Comparison of ENCODE assay signal across 9 cellular contexts in the genomic region with DNA sequence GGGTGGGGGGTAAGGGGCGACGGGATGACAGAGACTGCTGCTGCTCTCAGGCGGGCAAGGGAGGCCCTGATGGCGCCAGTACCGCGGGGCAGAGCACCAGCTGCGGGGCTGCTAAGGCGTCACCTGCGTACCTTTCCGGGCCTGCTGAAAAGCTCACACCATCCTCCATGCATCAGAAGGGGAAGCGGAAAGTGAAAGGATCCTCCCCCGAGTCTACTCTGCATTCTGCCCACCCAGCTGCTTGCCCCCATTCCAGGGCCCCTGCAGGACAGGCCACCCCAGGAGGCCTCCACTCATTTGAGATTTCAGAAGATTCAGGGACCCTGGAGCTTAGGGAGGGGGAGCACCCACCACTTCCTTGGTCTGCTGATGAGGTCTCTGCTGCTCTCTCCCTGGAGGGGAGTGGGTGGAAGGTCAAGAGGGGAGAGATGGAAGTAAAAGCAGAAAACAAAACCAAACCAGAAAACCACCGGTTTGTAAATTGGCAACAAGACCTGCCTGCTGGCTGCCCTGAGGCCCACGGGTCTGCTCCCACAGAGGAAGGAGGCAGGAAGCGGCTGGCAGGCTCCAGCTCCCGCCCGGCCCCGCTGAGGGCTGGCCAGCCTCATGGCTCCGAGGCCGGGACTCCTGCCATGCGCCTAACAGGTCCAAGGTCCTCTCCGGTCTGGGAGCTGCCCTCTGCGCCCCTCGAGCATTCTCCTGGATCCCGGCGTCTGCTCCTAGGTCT. TPM values are rescaled to one million over a fixed set of nuclear protein-coding genes. Genes with fewer than 3 reads are reported as not detected.
DNase-seq lines count a peak whose midpoint lies in the region; ATAC-seq, FAIRE-seq and TF ChIP-seq lines count a peak whose summit lies in the region.
"Had no signal": no experiment of that assay in that cellular context is flagged by ENCODE, and none has a peak within 500 bp of the region (broad histone marks: within the 10 kb centered on the region; RNA-seq: fewer than 3 reads in every experiment).

No MANE protein-coding gene starts in this region.

- intact Hi-C loops in pancreas (cut with DNase I) = no loop called here

- H3K27ac Mint-ChIP-seq in activated T-helper 17 cell treated with anti-CD3 and anti-CD28 coated beads, Interleukin-2, amount 50 U/mL, for 72 hours = peak overlapping the region; percentile 81

- FAIRE-seq in pancreas (lab: Jason Lieb, UNC) = no peak

- no peak overlapping the region for H3K4me3 ChIP-seq in pancreas
- no peak overlapping the region for H3K4me3 ChIP-seq in HAP-1
- H3K4me3 ChIP-seq: thyroid gland had no signal

- no peaks in the 10 kb centered on the region for H3K9me3 Mint-ChIP-seq in activated T-helper 17 cell treated with anti-CD3 and anti-CD28 coated beads, Interleukin-2, amount 50 U/mL, for 72 hours

- DNase-seq in GM10266 (ENCODE audit: extremely low spot score) (peak; percentile 71), pancreas (peak in 1 of 6 donors; percentile 56), SW 1271 (lab: John Stamatoyannopoulos, UW) (no peak), HAP-1 (ENCODE audit: low spot score in 2 of 2) (no peak)

- H3K4me1 ChIP-seq in pancreas = no peaks in the 10 kb centered on the region
- H3K4me1 ChIP-seq in HAP-1 = no peaks in the 10 kb centered on the region
- H3K4me1 ChIP-seq: thyroid gland had no signal

- no peaks in the 10 kb centered on the region for H3K9me3 ChIP-seq in pancreas
- no peaks in the 10 kb centered on the region for H3K9me3 ChIP-seq in HAP-1
- H3K9me3 ChIP-seq: thyroid gland had no signal

- WGBS in pancreas, 2 donors = 85 to 88% methylated on average over 26 of the region's 26 CpGs

- H3K36me3 ChIP-seq in pancreas = peaks cover 0 to 48% (median 11%) of the 10 kb centered on the region in 3 donors
- peaks cover 20% of the 10 kb centered on the region for H3K36me3 ChIP-seq in HAP-1 (replicated peaks)

- no peak for TF ChIP-seq CTCF in GM10266 (IDR thresholded peaks at IDR 0.05; ENCODE audit: control insufficient read depth, insufficient read depth, low read depth, missing control alignments)
- no peak for TF ChIP-seq CTCF in pancreas (IDR thresholded peaks at IDR 0.05)

- H3K4me3 Mint-ChIP-seq in activated T-helper 17 cell treated with anti-CD3 and anti-CD28 coated beads, Interleukin-2, amount 50 U/mL, for 72 hours = peak overlapping the region; percentile 40

- H3K27me3 ChIP-seq in pancreas = no peaks in the 10 kb centered on the region
- no peaks in the 10 kb centered on the region for H3K27me3 ChIP-seq in HAP-1 (ENCODE audit: low read depth)
- H3K27me3 ChIP-seq: thyroid gland had no signal

- in situ Hi-C loops in HAP-1 (cut with MboI; ENCODE audit: low sequenced_read_pairs) = no loop called here

- ATAC-seq in HG03064 (IDR thresholded peaks at IDR 0.05; ENCODE audit: low read depth, unreplicated experiment) (peak; percentile 76), pancreas (peak in 3 of 4 donors; percentile 6 to 38 (median 14)), HG02840 (IDR thresholded peaks at IDR 0.05; ENCODE audit: low FRiP score, unreplicated experiment) (no peak), GM21367 (IDR thresholded peaks at IDR 0.05; ENCODE audit: unreplicated experiment) (no peak)
- ATAC-seq in activated T-helper 17 cell treated with anti-CD3 and anti-CD28 coated beads, Interleukin-2, amount 50 U/mL, for 72 hours (replicated peaks) = peak; percentile 67

- H3K27me3 Mint-ChIP-seq in activated T-helper 17 cell treated with anti-CD3 and anti-CD28 coated beads, Interleukin-2, amount 50 U/mL, for 72 hours = no peaks in the 10 kb centered on the region

- peaks cover 98% of the 10 kb centered on the region for H3K36me3 Mint-ChIP-seq in activated T-helper 17 cell treated with anti-CD3 and anti-CD28 coated beads, Interleukin-2, amount 50 U/mL, for 72 hours (ENCODE audit: low read depth)

- H3K4me1 Mint-ChIP-seq in activated T-helper 17 cell treated with anti-CD3 and anti-CD28 coated beads, Interleukin-2, amount 50 U/mL, for 72 hours = peaks cover 10% of the 10 kb centered on the region

- H3K27ac ChIP-seq in pancreas = no peak overlapping the region
- H3K27ac ChIP-seq: thyroid gland had no signal

RNA-seq across cellular contexts. Expression of gene PRRT1B, which starts 33.6 kb away (rescaled TPM):
- not detected for total RNA-seq in activated T-helper 17 cell treated with anti-CD3 and anti-CD28 coated beads, Interleukin-2, amount 50 U/mL, for 72 hours
- 1 to 10 TPM; 2.3 to 4.1 (median 3.2) TPM for total RNA-seq in pancreas
- polyA plus RNA-seq in pancreas = 1 to 10 TPM; 2.5 to 5.0 TPM
- total RNA-seq: thyroid gland had no signal

RNA-seq across cellular contexts. Expression of gene UCK1, which starts 47.9 kb away (rescaled TPM):
- total RNA-seq in activated T-helper 17 cell treated with anti-CD3 and anti-CD28 coated beads, Interleukin-2, amount 50 U/mL, for 72 hours = 10 to 100 TPM; 22.1 to 23.7 TPM
- 10 to 100 TPM; 11.2 to 18.7 (median 17.7) TPM for total RNA-seq in pancreas
- polyA plus RNA-seq in pancreas = 10 to 100 TPM; 24.6 to 31.2 TPM

Comparison
In these comparisons a context has a peak if more than half of its experiments do, and no peak if none do; other contexts are left out.
1. ATAC-seq: peak in HG03064 (single experiment), activated T-helper 17 cell treated with anti-CD3 and anti-CD28 coated beads, Interleukin-2, amount 50 U/mL, for 72 hours (single experiment) and pancreas (3 of 4); none in HG02840 (single experiment) and GM21367 (single experiment).